14 cellular contexts compared by ENCODE assay signal in genomic region chr14:92644601-92645515, GRCh38.
DNase-seq lines count a peak whose midpoint lies in the region; ATAC-seq and TF ChIP-seq lines count a peak whose summit lies in the region.
"Had no signal": no experiment of that assay in that cellular context is flagged by ENCODE, and none has a peak within 500 bp of the region (broad histone marks: within the 10 kb centered on the region; RNA-seq: fewer than 3 reads in every experiment).

No MANE protein-coding gene starts in this region.

- TF ChIP-seq CTCF in vagina (IDR thresholded peaks at IDR 0.05), result no peak

- DNase-seq in Right ventricle myocardium superior (no peak), cardiac septum (ENCODE audit: low spot score) (no peak), T-cell (no peak), mesenchymal stem cell (no peak), vagina (ENCODE audit: extremely low spot score in 2 of 2) (no peak), DMS53 (lab: John Stamatoyannopoulos, UW) (no peak), HAP-1 (ENCODE audit: low spot score in 2 of 2) (no peak)
- DNase-seq: activated naive CD4-positive, alpha-beta T cell treated with Interleukin-2 at 50 U/mL for 16 hours; H7; NCI-H2081 had no signal

- no peak for TF ChIP-seq POLR2A in vagina (IDR thresholded peaks at IDR 0.05)

- peaks cover 9% of the 10 kb centered on the region for H3K36me3 Mint-ChIP-seq in T-cell
- no peaks in the 10 kb centered on the region for H3K36me3 Mint-ChIP-seq in activated T-helper 17 cell treated with anti-CD3 and anti-CD28 coated beads, Interleukin-2, amount 50 U/mL, for 72 hours (ENCODE audit: low read depth)

- no peak overlapping the region for H2BK5ac ChIP-seq in mesenchymal stem cell (ENCODE audit: low read depth, low read length, poor library complexity, severe bottlenecking)

- H3K27ac Mint-ChIP-seq in T-cell, result peak overlapping the region; percentile 52 to 71
- no peak overlapping the region for H3K27ac Mint-ChIP-seq in activated T-helper 17 cell treated with anti-CD3 and anti-CD28 coated beads, Interleukin-2, amount 50 U/mL, for 72 hours
- H3K27ac Mint-ChIP-seq: neural progenitor cell had no signal

- no peak overlapping the region for H3K18ac ChIP-seq in mesenchymal stem cell (ENCODE audit: low read depth in 1 of 2, low read length in 2 of 2)

- H3K9me3 Mint-ChIP-seq in T-cell, result no peaks in the 10 kb centered on the region
- H3K9me3 Mint-ChIP-seq in activated T-helper 17 cell treated with anti-CD3 and anti-CD28 coated beads, Interleukin-2, amount 50 U/mL, for 72 hours, result peaks cover 3% of the 10 kb centered on the region
- H3K9me3 Mint-ChIP-seq: central memory CD8-positive, alpha-beta T cell had no signal

- H3K9me3 ChIP-seq in mesenchymal stem cell (ENCODE audit: control insufficient read depth, low read length) (peaks cover 8% of the 10 kb centered on the region), vagina (no peaks in the 10 kb centered on the region), HAP-1 (no peaks in the 10 kb centered on the region)

- H3K4ac ChIP-seq in mesenchymal stem cell (ENCODE audit: low read depth in 1 of 2, low read length in 2 of 2), result no peak overlapping the region

- H3K4me3 Mint-ChIP-seq in T-cell, result no peak overlapping the region
- no peak overlapping the region for H3K4me3 Mint-ChIP-seq in activated T-helper 17 cell treated with anti-CD3 and anti-CD28 coated beads, Interleukin-2, amount 50 U/mL, for 72 hours
- H3K4me3 Mint-ChIP-seq: central memory CD8-positive, alpha-beta T cell; neural progenitor cell had no signal

- H3K36me3 ChIP-seq in mesenchymal stem cell (ENCODE audit: control insufficient read depth in 1 of 2, insufficient read depth in 2 of 2, low read depth in 1 of 2, low read length in 2 of 2) (peaks cover 29 to 43% of the 10 kb centered on the region in 2 experiments), vagina (no peaks in the 10 kb centered on the region), HAP-1 (replicated peaks) (no peaks in the 10 kb centered on the region)
- H3K36me3 ChIP-seq: neural progenitor cell had no signal

- no peak overlapping the region for H2AK5ac ChIP-seq in mesenchymal stem cell (ENCODE audit: low read length, severe bottlenecking)

- H3K27me3 ChIP-seq in mesenchymal stem cell (ENCODE audit: control insufficient read depth in 1 of 2, insufficient read depth in 1 of 2, low read length in 2 of 2) (no peaks in the 10 kb centered on the region), vagina (no peaks in the 10 kb centered on the region), HAP-1 (ENCODE audit: low read depth) (no peaks in the 10 kb centered on the region)
- H3K27me3 ChIP-seq: neural progenitor cell had no signal

- WGBS in mesenchymal stem cell, result 92% methylated on average over 11 of the region's 13 CpGs

- H3K27ac ChIP-seq in mesenchymal stem cell (ENCODE audit: low read length, poor library complexity, severe bottlenecking) (peak overlapping the region; percentile 9), vagina (peak overlapping the region; percentile 93)
- H3K27ac ChIP-seq: HL-60, neural progenitor cell had no signal

- in situ Hi-C loops in HAP-1 (cut with MboI; ENCODE audit: low sequenced_read_pairs), result no loop called here

- no peak overlapping the region for H3K9ac ChIP-seq in mesenchymal stem cell (ENCODE audit: low read length)
- H3K9ac ChIP-seq: neural progenitor cell had no signal

- no peak overlapping the region for H2BK12ac ChIP-seq in mesenchymal stem cell (ENCODE audit: low read length in 2 of 2)

- no peak overlapping the region for H2AFZ ChIP-seq in mesenchymal stem cell (ENCODE audit: low read depth, low read length)
- H2AFZ ChIP-seq: neural progenitor cell had no signal

- intact Hi-C loops in Right ventricle myocardium superior (cut with DNase I) (no loop called here), cardiac septum (cut with DNase I) (no loop called here), vagina (cut with DNase I) (no loop called here)

- ATAC-seq in Right ventricle myocardium superior (ENCODE audit: poor library complexity), result peak; percentile 57
- no peak for ATAC-seq in T-cell (replicated peaks in 1 of 4)
- ATAC-seq in activated T-helper 17 cell treated with anti-CD3 and anti-CD28 coated beads, Interleukin-2, amount 50 U/mL, for 72 hours (replicated peaks), result no peak

- POLR2A ChIA-PET in T-cell (lab: Charles Lee), result no interaction called here

- no peak overlapping the region for H4K91ac ChIP-seq in mesenchymal stem cell (ENCODE audit: low read length)

- H3K4me3 ChIP-seq in mesenchymal stem cell (ENCODE audit: insufficient read depth in 1 of 2, low read depth in 1 of 2, low read length in 2 of 2) (peak overlapping the region in 1 of 2 experiments; percentile 11), vagina (no peak overlapping the region), HAP-1 (no peak overlapping the region)
- H3K4me3 ChIP-seq: neural progenitor cell had no signal

- H4K8ac ChIP-seq in mesenchymal stem cell (ENCODE audit: low read length), result no peak overlapping the region

- H3K4me1 Mint-ChIP-seq in T-cell, result peaks cover 45 to 53% (median 47%) of the 10 kb centered on the region in 3 donors
- peaks cover 24% of the 10 kb centered on the region for H3K4me1 Mint-ChIP-seq in activated T-helper 17 cell treated with anti-CD3 and anti-CD28 coated beads, Interleukin-2, amount 50 U/mL, for 72 hours

- no peak overlapping the region for H2BK15ac ChIP-seq in mesenchymal stem cell (ENCODE audit: low read depth, poor library complexity, severe bottlenecking)

- H3K79me1 ChIP-seq in mesenchymal stem cell (replicated peaks; ENCODE audit: low read length, poor library complexity, severe bottlenecking), result peaks cover 19% of the 10 kb centered on the region

- H2BK120ac ChIP-seq in mesenchymal stem cell (ENCODE audit: low read depth, low read length), result no peak overlapping the region

- no peaks in the 10 kb centered on the region for H3K27me3 Mint-ChIP-seq in T-cell
- no peaks in the 10 kb centered on the region for H3K27me3 Mint-ChIP-seq in activated T-helper 17 cell treated with anti-CD3 and anti-CD28 coated beads, Interleukin-2, amount 50 U/mL, for 72 hours
- H3K27me3 Mint-ChIP-seq: central memory CD8-positive, alpha-beta T cell had no signal

- CTCF ChIA-PET in T-cell (lab: Charles Lee), result no interaction called here

- no peak overlapping the region for H3K4me2 ChIP-seq in mesenchymal stem cell (ENCODE audit: low read length, poor library complexity, severe bottlenecking)
- H3K4me2 ChIP-seq: neural progenitor cell had no signal

- H3K23ac ChIP-seq in mesenchymal stem cell (ENCODE audit: low read length in 2 of 2), result no peak overlapping the region

- H3K4me1 ChIP-seq in mesenchymal stem cell (ENCODE audit: control insufficient read depth, insufficient read depth, low read depth, low read length) (peaks cover 25% of the 10 kb centered on the region), vagina (peaks cover 54% of the 10 kb centered on the region), HAP-1 (no peaks in the 10 kb centered on the region)
- H3K4me1 ChIP-seq: neural progenitor cell had no signal

- no peak overlapping the region for H3K14ac ChIP-seq in mesenchymal stem cell (ENCODE audit: low read length in 2 of 2)
